In the genomic region with DNA sequence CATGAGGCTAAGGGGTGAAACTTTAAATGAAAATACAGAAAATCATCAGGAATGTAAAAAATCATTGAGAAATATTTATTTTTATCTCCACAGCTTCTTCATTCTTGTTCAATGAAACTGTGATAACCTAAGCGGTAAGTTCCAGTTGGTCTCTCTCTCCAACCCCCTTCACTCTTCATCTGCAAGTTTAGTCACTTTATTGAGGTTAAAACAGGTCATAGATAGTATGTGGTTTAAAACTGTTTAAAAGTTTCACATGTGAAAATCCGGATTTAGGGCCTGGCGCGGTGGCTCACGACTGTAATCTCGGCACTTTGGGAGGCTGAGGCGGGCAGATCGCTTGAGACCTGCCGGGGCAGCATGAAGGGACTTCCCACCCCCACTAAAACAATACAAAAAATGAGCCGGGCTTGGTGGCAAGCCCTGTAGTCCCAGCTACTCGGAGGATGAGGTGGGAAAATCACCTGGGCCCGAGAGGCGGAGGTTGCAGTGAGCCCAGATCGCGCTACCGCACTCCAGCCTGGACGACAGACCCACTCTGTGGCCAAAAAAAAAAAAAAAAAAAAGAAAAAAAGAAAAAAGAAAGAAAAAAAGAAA, we compare ENCODE assay signal across 1 cellular context.
TF ChIP-seq lines count a peak whose summit lies in the region.

No MANE protein-coding gene starts in this region.

TF ChIP-seq in H1, 55 proteins besides CTCF, POLR2A, EP300 and RAD21:
- TF ChIP-seq, protein P1, sequence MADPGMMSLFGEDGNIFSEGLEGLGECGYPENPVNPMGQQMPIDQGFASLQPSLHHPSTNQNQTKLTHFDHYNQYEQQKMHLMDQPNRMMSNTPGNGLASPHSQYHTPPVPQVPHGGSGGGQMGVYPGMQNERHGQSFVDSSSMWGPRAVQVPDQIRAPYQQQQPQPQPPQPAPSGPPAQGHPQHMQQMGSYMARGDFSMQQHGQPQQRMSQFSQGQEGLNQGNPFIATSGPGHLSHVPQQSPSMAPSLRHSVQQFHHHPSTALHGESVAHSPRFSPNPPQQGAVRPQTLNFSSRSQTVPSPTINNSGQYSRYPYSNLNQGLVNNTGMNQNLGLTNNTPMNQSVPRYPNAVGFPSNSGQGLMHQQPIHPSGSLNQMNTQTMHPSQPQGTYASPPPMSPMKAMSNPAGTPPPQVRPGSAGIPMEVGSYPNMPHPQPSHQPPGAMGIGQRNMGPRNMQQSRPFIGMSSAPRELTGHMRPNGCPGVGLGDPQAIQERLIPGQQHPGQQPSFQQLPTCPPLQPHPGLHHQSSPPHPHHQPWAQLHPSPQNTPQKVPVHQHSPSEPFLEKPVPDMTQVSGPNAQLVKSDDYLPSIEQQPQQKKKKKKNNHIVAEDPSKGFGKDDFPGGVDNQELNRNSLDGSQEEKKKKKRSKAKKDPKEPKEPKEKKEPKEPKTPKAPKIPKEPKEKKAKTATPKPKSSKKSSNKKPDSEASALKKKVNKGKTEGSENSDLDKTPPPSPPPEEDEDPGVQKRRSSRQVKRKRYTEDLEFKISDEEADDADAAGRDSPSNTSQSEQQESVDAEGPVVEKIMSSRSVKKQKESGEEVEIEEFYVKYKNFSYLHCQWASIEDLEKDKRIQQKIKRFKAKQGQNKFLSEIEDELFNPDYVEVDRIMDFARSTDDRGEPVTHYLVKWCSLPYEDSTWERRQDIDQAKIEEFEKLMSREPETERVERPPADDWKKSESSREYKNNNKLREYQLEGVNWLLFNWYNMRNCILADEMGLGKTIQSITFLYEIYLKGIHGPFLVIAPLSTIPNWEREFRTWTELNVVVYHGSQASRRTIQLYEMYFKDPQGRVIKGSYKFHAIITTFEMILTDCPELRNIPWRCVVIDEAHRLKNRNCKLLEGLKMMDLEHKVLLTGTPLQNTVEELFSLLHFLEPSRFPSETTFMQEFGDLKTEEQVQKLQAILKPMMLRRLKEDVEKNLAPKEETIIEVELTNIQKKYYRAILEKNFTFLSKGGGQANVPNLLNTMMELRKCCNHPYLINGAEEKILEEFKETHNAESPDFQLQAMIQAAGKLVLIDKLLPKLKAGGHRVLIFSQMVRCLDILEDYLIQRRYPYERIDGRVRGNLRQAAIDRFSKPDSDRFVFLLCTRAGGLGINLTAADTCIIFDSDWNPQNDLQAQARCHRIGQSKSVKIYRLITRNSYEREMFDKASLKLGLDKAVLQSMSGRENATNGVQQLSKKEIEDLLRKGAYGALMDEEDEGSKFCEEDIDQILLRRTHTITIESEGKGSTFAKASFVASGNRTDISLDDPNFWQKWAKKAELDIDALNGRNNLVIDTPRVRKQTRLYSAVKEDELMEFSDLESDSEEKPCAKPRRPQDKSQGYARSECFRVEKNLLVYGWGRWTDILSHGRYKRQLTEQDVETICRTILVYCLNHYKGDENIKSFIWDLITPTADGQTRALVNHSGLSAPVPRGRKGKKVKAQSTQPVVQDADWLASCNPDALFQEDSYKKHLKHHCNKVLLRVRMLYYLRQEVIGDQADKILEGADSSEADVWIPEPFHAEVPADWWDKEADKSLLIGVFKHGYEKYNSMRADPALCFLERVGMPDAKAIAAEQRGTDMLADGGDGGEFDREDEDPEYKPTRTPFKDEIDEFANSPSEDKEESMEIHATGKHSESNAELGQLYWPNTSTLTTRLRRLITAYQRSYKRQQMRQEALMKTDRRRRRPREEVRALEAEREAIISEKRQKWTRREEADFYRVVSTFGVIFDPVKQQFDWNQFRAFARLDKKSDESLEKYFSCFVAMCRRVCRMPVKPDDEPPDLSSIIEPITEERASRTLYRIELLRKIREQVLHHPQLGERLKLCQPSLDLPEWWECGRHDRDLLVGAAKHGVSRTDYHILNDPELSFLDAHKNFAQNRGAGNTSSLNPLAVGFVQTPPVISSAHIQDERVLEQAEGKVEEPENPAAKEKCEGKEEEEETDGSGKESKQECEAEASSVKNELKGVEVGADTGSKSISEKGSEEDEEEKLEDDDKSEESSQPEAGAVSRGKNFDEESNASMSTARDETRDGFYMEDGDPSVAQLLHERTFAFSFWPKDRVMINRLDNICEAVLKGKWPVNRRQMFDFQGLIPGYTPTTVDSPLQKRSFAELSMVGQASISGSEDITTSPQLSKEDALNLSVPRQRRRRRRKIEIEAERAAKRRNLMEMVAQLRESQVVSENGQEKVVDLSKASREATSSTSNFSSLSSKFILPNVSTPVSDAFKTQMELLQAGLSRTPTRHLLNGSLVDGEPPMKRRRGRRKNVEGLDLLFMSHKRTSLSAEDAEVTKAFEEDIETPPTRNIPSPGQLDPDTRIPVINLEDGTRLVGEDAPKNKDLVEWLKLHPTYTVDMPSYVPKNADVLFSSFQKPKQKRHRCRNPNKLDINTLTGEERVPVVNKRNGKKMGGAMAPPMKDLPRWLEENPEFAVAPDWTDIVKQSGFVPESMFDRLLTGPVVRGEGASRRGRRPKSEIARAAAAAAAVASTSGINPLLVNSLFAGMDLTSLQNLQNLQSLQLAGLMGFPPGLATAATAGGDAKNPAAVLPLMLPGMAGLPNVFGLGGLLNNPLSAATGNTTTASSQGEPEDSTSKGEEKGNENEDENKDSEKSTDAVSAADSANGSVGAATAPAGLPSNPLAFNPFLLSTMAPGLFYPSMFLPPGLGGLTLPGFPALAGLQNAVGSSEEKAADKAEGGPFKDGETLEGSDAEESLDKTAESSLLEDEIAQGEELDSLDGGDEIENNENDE (IDR thresholded peaks at IDR 0.05; ENCODE audit: insufficient replicate concordance, low read length): no peak
- TF ChIP-seq RXRA (IDR thresholded peaks at IDR 0.05; ENCODE audit: insufficient read depth, low read depth, low read length) (no peak), TEAD4 (IDR thresholded peaks at IDR 0.05; ENCODE audit: low read depth, low read length) (no peak), TCF12 (IDR thresholded peaks at IDR 0.05; ENCODE audit: low read depth, low read length) (no peak), CBX8 (IDR thresholded peaks at IDR 0.05; ENCODE audit: borderline replicate concordance, low read depth, low read length) (no peak), TAF1 (IDR thresholded peaks at IDR 0.05; ENCODE audit: low read depth, low read length) (0 out of 2 replicates have a peak, but pooled peaks have one; percentile 12)
